ENCODE assay signal across 33 cellular contexts in genomic region chr16:6524501-6524900, GRCh38.
DNase-seq lines count a peak whose midpoint lies in the region; FAIRE-seq and TF ChIP-seq lines count a peak whose summit lies in the region.
"Had no signal": no experiment of that assay in that cellular context is flagged by ENCODE, and none has a peak within 500 bp of the region (broad histone marks: within the 10 kb centered on the region; RNA-seq: fewer than 3 reads in every experiment).

No MANE protein-coding gene starts in this region.

- H3K79me2 ChIP-seq in H1 (ENCODE audit: control insufficient read depth in 1 of 2, insufficient read depth in 2 of 2, low read length in 2 of 2), result no peaks in the 10 kb centered on the region

- H3K4me1 Mint-ChIP-seq in activated naive CD8-positive, alpha-beta T cell treated with anti-CD3 and anti-CD28 coated beads for 36 hours, result no peaks in the 10 kb centered on the region
- H3K4me1 Mint-ChIP-seq: B cell; CD14-positive monocyte; CD4-positive, alpha-beta memory T cell; CD4-positive, CD25-positive, alpha-beta regulatory T cell; CD8-positive, alpha-beta memory T cell had no signal

- TF ChIP-seq POLR2A in H1 (IDR thresholded peaks at IDR 0.05; ENCODE audit: control extremely low read depth in 1 of 2, low read depth in 2 of 2, low read length in 2 of 2) (no peak), esophagus muscularis mucosa (IDR thresholded peaks at IDR 0.05; ENCODE audit: low read depth) (no peak)

- no peak overlapping the region for H3K27ac Mint-ChIP-seq in activated naive CD8-positive, alpha-beta T cell treated with anti-CD3 and anti-CD28 coated beads for 36 hours
- H3K27ac Mint-ChIP-seq: B cell; CD14-positive monocyte; CD4-positive, alpha-beta memory T cell; CD4-positive, alpha-beta T cell; CD4-positive, CD25-positive, alpha-beta regulatory T cell; CD8-positive, alpha-beta memory T cell; CD8-positive, alpha-beta T cell had no signal

- H3K18ac ChIP-seq in H1 (ENCODE audit: extremely low read depth, low read length), result no peak overlapping the region

- no peak overlapping the region for H2AFZ ChIP-seq in H1 (ENCODE audit: low read length)

- H3K4me3 Mint-ChIP-seq in activated naive CD8-positive, alpha-beta T cell treated with anti-CD3 and anti-CD28 coated beads for 36 hours, result no peak overlapping the region
- H3K4me3 Mint-ChIP-seq: B cell; CD14-positive monocyte; CD4-positive, alpha-beta memory T cell; CD4-positive, alpha-beta T cell; CD4-positive, CD25-positive, alpha-beta regulatory T cell; CD8-positive, alpha-beta memory T cell; CD8-positive, alpha-beta T cell had no signal

- POLR2A ChIA-PET in H1 (lab: Charles Lee; ENCODE audit: partially characterized antibody), result no interaction called here

- no peaks in the 10 kb centered on the region for H3K27me3 Mint-ChIP-seq in activated naive CD8-positive, alpha-beta T cell treated with anti-CD3 and anti-CD28 coated beads for 36 hours
- H3K27me3 Mint-ChIP-seq: B cell; CD4-positive, alpha-beta memory T cell; CD4-positive, alpha-beta T cell; CD4-positive, CD25-positive, alpha-beta regulatory T cell; CD8-positive, alpha-beta memory T cell had no signal

- H3K27ac ChIP-seq in H1 (ENCODE audit: low read depth, low read length) (no peak overlapping the region), esophagus muscularis mucosa (replicated peaks in 1 of 4) (no peak overlapping the region)
- H3K27ac ChIP-seq: 22Rv1; A549; BLaER1; BLaER1 treated with 17β-estradiol and CSF1 and Interleukin-3, amounts not matched to agents 10 nM and 100 nM; C4-2B had no signal

- no peak for TF ChIP-seq EP300 in H1 (IDR thresholded peaks at IDR 0.05; ENCODE audit: borderline replicate concordance in 1 of 2, low read depth in 2 of 2, low read length in 2 of 2)
- TF ChIP-seq EP300 in esophagus muscularis mucosa (IDR thresholded peaks at IDR 0.05), result no peak

- 94% methylated on average over 1 of the region's 1 CpG; no CpG with 5 or more reads in 1 of the 2 experiments for WGBS in H1 (ENCODE audit: extremely low coverage in 1 of 2, insufficient coverage in 1 of 2, insufficient read length in 1 of 2, insufficient replicate concordance in 2 of 2, low coverage in 1 of 2, low lambda C conversion rate in 2 of 2, missing lambda C conversion rate in 1 of 2), 2 experiments
- WGBS in esophagus muscularis mucosa, result 73% methylated on average over 1 of the region's 1 CpG

- no peak overlapping the region for H4K8ac ChIP-seq in H1 (ENCODE audit: extremely low read depth, insufficient read depth, low read length)

- intact Hi-C loops in esophagus muscularis mucosa (cut with DNase I), result no loop called here

- CTCF ChIA-PET in H1 (lab: Charles Lee; ENCODE audit: partially characterized antibody), result no interaction called here

- H3K4me1 ChIP-seq in H1 (replicated peaks in 1 of 4; ENCODE audit: control insufficient read depth in 3 of 4, insufficient read depth in 4 of 4, low read length in 3 of 4) (peaks cover 0 to 7% (median 1%) of the 10 kb centered on the region in 4 experiments; a peak in 4 of 7 replicates), esophagus muscularis mucosa (no peaks in the 10 kb centered on the region)
- H3K4me1 ChIP-seq: A549; BE2C; BLaER1; BLaER1 treated with 17β-estradiol and CSF1 and Interleukin-3, amounts not matched to agents 10 nM and 100 nM; Caco-2 had no signal

- H3K23ac ChIP-seq in H1 (ENCODE audit: insufficient read length), result no peak overlapping the region

- peak; percentile 55 for FAIRE-seq in H1 (lab: Jason Lieb, UNC)
- FAIRE-seq: A204.1, A549, D721Med had no signal

- H3K4me3 ChIP-seq in H1 (ENCODE audit: extremely low read depth in 1 of 4, insufficient read depth in 2 of 4, low read depth in 3 of 4, low read length in 4 of 4), result no peak overlapping the region
- H3K4me3 ChIP-seq in esophagus muscularis mucosa, result no peak overlapping the region
- H3K4me3 ChIP-seq: A549; BLaER1; BLaER1 treated with 17β-estradiol and CSF1 and Interleukin-3, amounts not matched to agents 10 nM and 100 nM had no signal

- no peaks in the 10 kb centered on the region for H3K23me2 ChIP-seq in H1 (ENCODE audit: low read depth, low read length)

- TF ChIP-seq CTCF in H1 (IDR thresholded peaks at IDR 0.05; ENCODE audit: control extremely low read depth in 1 of 3, insufficient read depth in 1 of 3, low read depth in 1 of 3, low read length in 3 of 3) (no peak), esophagus muscularis mucosa (IDR thresholded peaks at IDR 0.05) (no peak)

- H2AK5ac ChIP-seq in H1 (ENCODE audit: low read depth, low read length), result no peak overlapping the region

- no peaks in the 10 kb centered on the region for H3K36me3 Mint-ChIP-seq in activated naive CD8-positive, alpha-beta T cell treated with anti-CD3 and anti-CD28 coated beads for 36 hours
- H3K36me3 Mint-ChIP-seq: CD14-positive monocyte; CD4-positive, alpha-beta memory T cell; CD4-positive, CD25-positive, alpha-beta regulatory T cell; CD8-positive, alpha-beta memory T cell; CD8-positive, alpha-beta T cell had no signal

- no peak overlapping the region for H3K56ac ChIP-seq in H1 (replicated peaks; ENCODE audit: insufficient read length, low read depth, low read length)

- no peak overlapping the region for H3K9ac ChIP-seq in H1 (replicated peaks in 1 of 4; ENCODE audit: extremely low read depth in 1 of 4, low read depth in 3 of 4, low read length in 3 of 4)
- H3K9ac ChIP-seq: BLaER1; BLaER1 treated with 17β-estradiol and CSF1 and Interleukin-3, amounts not matched to agents 10 nM and 100 nM had no signal

- H3K4ac ChIP-seq in H1 (replicated peaks; ENCODE audit: insufficient read length, low read depth, low read length), result no peak overlapping the region

- H2BK5ac ChIP-seq in H1 (ENCODE audit: low read depth, low read length), result no peak overlapping the region

- H3K14ac ChIP-seq in H1 (ENCODE audit: insufficient read length), result no peak overlapping the region

- no peak overlapping the region for H2BK120ac ChIP-seq in H1 (replicated peaks; ENCODE audit: low read depth, low read length)

- H3K79me1 ChIP-seq in H1 (ENCODE audit: low read depth, low read length), result no peaks in the 10 kb centered on the region

- H2BK15ac ChIP-seq in H1 (ENCODE audit: low read length), result no peak overlapping the region

- H4K5ac ChIP-seq in H1 (ENCODE audit: insufficient read length, low read depth, low read length), result no peak overlapping the region

- no peaks in the 10 kb centered on the region for H3K9me3 ChIP-seq in H1 (ENCODE audit: insufficient read depth in 2 of 2, low read depth in 1 of 2, low read length in 1 of 2)
- H3K9me3 ChIP-seq in esophagus muscularis mucosa, result peaks cover 0 to 6% (median 0%) of the 10 kb centered on the region in 4 donors
- H3K9me3 ChIP-seq: A549; BE2C; BLaER1; BLaER1 treated with 17β-estradiol and CSF1 and Interleukin-3, amounts not matched to agents 10 nM and 100 nM; Caco-2 had no signal

- no peak for DNase-seq in H1 (ENCODE audit: low read depth in 1 of 2, low spot score in 2 of 2)
- DNase-seq in esophagus muscularis mucosa (ENCODE audit: extremely low spot score), result peak; percentile 91
- no peak for DNase-seq in NCI-H2196 (lab: John Stamatoyannopoulos, UW; ENCODE audit: unreplicated experiment)
- DNase-seq in activated naive CD8-positive, alpha-beta T cell treated with anti-CD3 and anti-CD28 coated beads for 36 hours, result no peak
- DNase-seq: 8988T; ACHN; AML-193; BE2C; C1 segment of cervical spinal cord; Caco-2; Calu3; CD4-positive, alpha-beta memory T cell; CD4-positive, alpha-beta T cell; CD4-positive, CD25-positive, alpha-beta regulatory T cell; CD8-positive, alpha-beta memory T cell; CD8-positive, alpha-beta T cell; COR-L47; DMS 273 treated with DMSO at 0.1 percent for 48 hours; DMS153; DMS53; DMS79; DMS79 treated with DMSO at 0.1 percent for 48 hours; DND-41; EL had no signal

- H3K27me3 ChIP-seq in H1 (replicated peaks in 1 of 4; ENCODE audit: control insufficient read depth in 3 of 4, extremely low read depth in 1 of 4, insufficient read depth in 3 of 4, low read length in 3 of 4) (peaks cover 0 to 2% (median 0%) of the 10 kb centered on the region in 4 experiments; a peak in 1 of 7 replicates), esophagus muscularis mucosa (no peaks in the 10 kb centered on the region)
- H3K27me3 ChIP-seq: BE2C; BLaER1; BLaER1 treated with 17β-estradiol and CSF1 and Interleukin-3, amounts not matched to agents 10 nM and 100 nM had no signal

- no peak overlapping the region for H4K91ac ChIP-seq in H1 (replicated peaks; ENCODE audit: insufficient read length, low read length)

- H3K36me3 ChIP-seq in H1 (ENCODE audit: control insufficient read depth in 2 of 4, insufficient read depth in 4 of 4, low read length in 3 of 4), result no peaks in the 10 kb centered on the region
- no peaks in the 10 kb centered on the region for H3K36me3 ChIP-seq in esophagus muscularis mucosa
- H3K36me3 ChIP-seq: BE2C; BLaER1; BLaER1 treated with 17β-estradiol and CSF1 and Interleukin-3, amounts not matched to agents 10 nM and 100 nM had no signal

- H4K20me1 ChIP-seq in H1 (replicated peaks in 1 of 2; ENCODE audit: control insufficient read depth in 1 of 2, insufficient read depth in 2 of 2, low read length in 2 of 2), result no peaks in the 10 kb centered on the region
- H4K20me1 ChIP-seq: BLaER1; BLaER1 treated with 17β-estradiol and CSF1 and Interleukin-3, amounts not matched to agents 10 nM and 100 nM had no signal

- peaks cover 4% of the 10 kb centered on the region for H3K9me3 Mint-ChIP-seq in activated naive CD8-positive, alpha-beta T cell treated with anti-CD3 and anti-CD28 coated beads for 36 hours

- H2BK20ac ChIP-seq in H1 (ENCODE audit: low read length), result no peak overlapping the region

- TF ChIP-seq RAD21 in H1 (IDR thresholded peaks at IDR 0.05 in 1 of 2, conservative IDR thresholded peaks at IDR 0.05 in 1 of 2; ENCODE audit: low read depth in 2 of 2, low read length in 2 of 2), result no peak

- H2BK12ac ChIP-seq in H1 (ENCODE audit: low read depth, low read length), result no peak overlapping the region

- no peak overlapping the region for H3K4me2 ChIP-seq in H1 (ENCODE audit: insufficient read depth in 1 of 2, low read depth in 2 of 2, low read length in 2 of 2)
- H3K4me2 ChIP-seq: A549; BLaER1; BLaER1 treated with 17β-estradiol and CSF1 and Interleukin-3, amounts not matched to agents 10 nM and 100 nM had no signal

TF ChIP-seq in H1, 55 proteins besides CTCF, POLR2A, EP300 and RAD21 (continues in another document):
- no peak for TF ChIP-seq RXRA (IDR thresholded peaks at IDR 0.05; ENCODE audit: insufficient read depth, low read depth, low read length)
- TF ChIP-seq GABPA (IDR thresholded peaks at IDR 0.05; ENCODE audit: borderline replicate concordance, insufficient read depth, low read length), result no peak
- no peak for TF ChIP-seq ATF3 (IDR thresholded peaks at IDR 0.05; ENCODE audit: insufficient read depth, low read depth, low read length)
- no peak for TF ChIP-seq CBX5 (IDR thresholded peaks at IDR 0.05; ENCODE audit: low read depth, low read length)
- no peak for TF ChIP-seq KDM4A (IDR thresholded peaks at IDR 0.05; ENCODE audit: low read depth, low read length, severe bottlenecking)
- TF ChIP-seq SIN3A (conservative IDR thresholded peaks at IDR 0.05 in 1 of 2, IDR thresholded peaks at IDR 0.05 in 1 of 2; ENCODE audit: low read depth in 1 of 2, low read length in 2 of 2), result no peak
- TF ChIP-seq POU5F1 (IDR thresholded peaks at IDR 0.05; ENCODE audit: low read depth, low read length), result no peak
